25 cellular contexts compared by ENCODE assay signal in the genomic region with DNA sequence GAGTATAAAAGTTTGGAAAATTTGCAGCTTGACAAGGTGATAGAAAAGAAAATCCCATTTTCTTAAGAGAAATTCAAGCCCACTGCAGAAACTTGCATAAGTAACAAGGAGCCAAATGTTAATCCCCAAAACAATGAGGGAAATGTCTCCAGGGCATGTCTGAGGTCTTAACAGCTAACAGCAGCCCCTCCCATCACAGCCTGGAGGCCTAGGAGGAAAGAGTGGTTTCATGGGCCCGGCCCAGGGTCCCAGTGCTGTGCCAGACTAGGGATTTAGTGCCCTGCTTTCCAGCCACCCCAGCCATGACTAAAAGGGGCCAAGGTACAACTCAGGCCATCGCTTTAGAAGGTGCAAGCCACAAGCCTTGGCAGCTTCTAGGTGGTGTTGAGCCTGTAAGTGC.
"Had no signal": no experiment of that assay in that cellular context is flagged by ENCODE, and none has a peak within 500 bp of the region (broad histone marks: within the 10 kb centered on the region; RNA-seq: fewer than 3 reads in every experiment).

No MANE protein-coding gene starts in this region.

- H3K4me1 Mint-ChIP-seq: activated CD4-positive, alpha-beta T cell treated with anti-CD3 and anti-CD28 coated beads for 36 hours; activated naive CD8-positive, alpha-beta T cell treated with anti-CD3 and anti-CD28 coated beads for 36 hours; immature natural killer cell; natural killer cell; stimulated activated naive B cell treated with anti-CD40 and anti-IgM and Interleukin-4, amounts not matched to agents 10 μg/mL and 1 μg/mL and 100 μg/mL, for 72 hours had no signal

- H3K27ac Mint-ChIP-seq: activated CD4-positive, alpha-beta T cell treated with anti-CD3 and anti-CD28 coated beads for 36 hours; activated naive CD4-positive, alpha-beta T cell treated with anti-CD3 and anti-CD28 coated beads for 36 hours; activated naive CD8-positive, alpha-beta T cell treated with anti-CD3 and anti-CD28 coated beads for 36 hours; activated T-helper 1 cell treated with anti-CD3 and anti-CD28 coated beads, Interleukin-12 subunit alpha, Interleukin-12 subunit beta, Interleukin-2, Interleukin-4 antibody, amounts not matched to agents 30 ng/mL and 10 ng/mL and 1 ng/mL, durations not matched to agents 14 hours and 24 hours and 36 hours; immature natural killer cell; natural killer cell; stimulated activated naive B cell treated with anti-CD40 and anti-IgM and Interleukin-4, amounts not matched to agents 10 μg/mL and 1 μg/mL and 100 μg/mL, for 72 hours; T-helper 2 cell treated with Interferon-gamma antibody and Interleukin-4, amounts not matched to agents 5 μg/mL and 100 μg/mL, for 36 hours had no signal

- H3K4me3 ChIP-seq: ascending aorta, suprapubic skin, transverse colon had no signal

- H3K27me3 Mint-ChIP-seq: activated CD4-positive, alpha-beta T cell treated with anti-CD3 and anti-CD28 coated beads for 36 hours; stimulated activated naive B cell treated with anti-CD40 and anti-IgM and Interleukin-4, amounts not matched to agents 10 μg/mL and 1 μg/mL and 100 μg/mL, for 72 hours had no signal

- H3K36me3 Mint-ChIP-seq: activated naive CD8-positive, alpha-beta T cell treated with anti-CD3 and anti-CD28 coated beads for 36 hours; immature natural killer cell; natural killer cell; stimulated activated naive B cell treated with anti-CD40 and anti-IgM and Interleukin-4, amounts not matched to agents 10 μg/mL and 1 μg/mL and 100 μg/mL, for 72 hours had no signal

- H3K27me3 ChIP-seq: ascending aorta, suprapubic skin, transverse colon had no signal

- H3K27ac ChIP-seq: ascending aorta, suprapubic skin, transverse colon had no signal

- H3K9me3 ChIP-seq: ascending aorta, suprapubic skin, transverse colon had no signal

- H3K36me3 ChIP-seq: ascending aorta, suprapubic skin, transverse colon had no signal

- DNase-seq: activated CD4-positive, alpha-beta T cell treated with anti-CD3 and anti-CD28 coated beads for 36 hours; activated CD4-positive, CD25-positive, alpha-beta regulatory T cell; activated CD8-positive, alpha-beta memory T cell treated with anti-CD3 and anti-CD28 coated beads for 24 hours; activated effector memory CD4-positive, alpha-beta T cell treated with anti-CD3 and anti-CD28 coated beads, Interleukin-2, amount 50 U/mL, for 16 hours; activated naive CD4-positive, alpha-beta T cell treated with anti-CD3 and anti-CD28 coated beads for 36 hours; activated naive CD8-positive, alpha-beta T cell treated with anti-CD3 and anti-CD28 coated beads for 36 hours; activated T-cell treated with anti-CD3 and anti-CD28 coated beads, Interleukin-2, amount 50 U/mL, for 1 hour; caudate nucleus; foreskin fibroblast; head of caudate nucleus; hippocampal formation; immature natural killer cell; kidney; left colon; natural killer cell; right cardiac atrium; stimulated activated CD4-positive, alpha-beta T cell treated with anti-CD3 and anti-CD28 coated beads, Interleukin-15, amount 100 ng/mL, for 24 hours; stimulated activated CD4-positive, alpha-beta T cell treated with anti-CD3 and anti-CD28 coated beads, Interleukin-2, amount 100 ng/mL, for 24 hours; stimulated activated naive B cell treated with anti-CD40 and anti-IgM and Interleukin-4, amounts not matched to agents 10 μg/mL and 1 μg/mL and 100 μg/mL, for 72 hours; transverse colon had no signal

- H3K4me1 ChIP-seq: ascending aorta, suprapubic skin, transverse colon had no signal

- H3K4me3 Mint-ChIP-seq: activated CD4-positive, alpha-beta T cell treated with anti-CD3 and anti-CD28 coated beads for 36 hours; activated naive CD4-positive, alpha-beta T cell treated with anti-CD3 and anti-CD28 coated beads for 36 hours; activated naive CD8-positive, alpha-beta T cell treated with anti-CD3 and anti-CD28 coated beads for 36 hours; activated T-helper 1 cell treated with anti-CD3 and anti-CD28 coated beads, Interleukin-12 subunit alpha, Interleukin-12 subunit beta, Interleukin-2, Interleukin-4 antibody, amounts not matched to agents 30 ng/mL and 10 ng/mL and 1 ng/mL, durations not matched to agents 14 hours and 24 hours and 36 hours; immature natural killer cell; natural killer cell; stimulated activated naive B cell treated with anti-CD40 and anti-IgM and Interleukin-4, amounts not matched to agents 10 μg/mL and 1 μg/mL and 100 μg/mL, for 72 hours; T-helper 2 cell treated with Interferon-gamma antibody and Interleukin-4, amounts not matched to agents 5 μg/mL and 100 μg/mL, for 36 hours had no signal

- H3K9me3 Mint-ChIP-seq: activated T-helper 1 cell treated with anti-CD3 and anti-CD28 coated beads, Interleukin-12 subunit alpha, Interleukin-12 subunit beta, Interleukin-2, Interleukin-4 antibody, amounts not matched to agents 30 ng/mL and 10 ng/mL and 1 ng/mL, durations not matched to agents 14 hours and 24 hours and 36 hours had no signal

- FAIRE-seq: kidney, urothelium cell line had no signal
